Comparison of ENCODE assay signal across 8 cellular contexts in genomic region chr11:47426062-47426956, GRCh38. TPM values are rescaled to one million over a fixed set of nuclear protein-coding genes. Genes with fewer than 3 reads are reported as not detected.
DNase-seq lines count a peak whose midpoint lies in the region; ATAC-seq, FAIRE-seq and TF ChIP-seq lines count a peak whose summit lies in the region.

PSMC3 (minus strand) TSS chr11:47426439; CDS start chr11:47426279, 160 bp downstream.

- peak within 1 kb of the TSS; percentile 95 to 96 for H3K27ac ChIP-seq in kidney (ENCODE audit: low read depth in 2 of 2, low read length in 2 of 2)

- peak within 1 kb of the TSS; percentile 92 to 94 for H3K9ac ChIP-seq in kidney (ENCODE audit: low read length in 2 of 2)

- peak; percentile 87 for TF ChIP-seq POLR2A in GM19099 (IDR thresholded peaks at IDR 0.05; ENCODE audit: extremely low read depth, insufficient read length, low read depth)

- H3K9me3 ChIP-seq in kidney (ENCODE audit: control insufficient read depth in 1 of 2, low read length in 2 of 2), result no peaks in the 10 kb centered on the region

- FAIRE-seq in kidney (lab: Jason Lieb, UNC), result peak; percentile 78

- peak; percentile 96 for DNase-seq in AG20443 (ENCODE audit: low spot score)
- DNase-seq in NCI-H510A (lab: John Stamatoyannopoulos, UW), result peak; percentile 80
- DNase-seq in activated CD4-positive, alpha-beta T cell treated with anti-CD3 and anti-CD28 coated beads for 1 hour, result peak; percentile 97
- DNase-seq in cerebellum (ENCODE audit: low spot score), result peak; percentile 97
- peak; percentile 99 for DNase-seq in kidney
- DNase-seq in stimulated activated CD4-positive, alpha-beta T cell treated with anti-CD3 and anti-CD28 coated beads, Interleukin-15, amount 100 ng/mL, for 24 hours, result peak; percentile 100

- intact Hi-C loops in kidney (cut with DNase I), result no loop called here

- no peak for TF ChIP-seq CTCF in kidney (IDR thresholded peaks at IDR 0.05; ENCODE audit: borderline replicate concordance, extremely low read depth, insufficient read depth)

- peak within 1 kb of the TSS; percentile 83 to 94 for H3K4me3 ChIP-seq in kidney (ENCODE audit: low read length in 2 of 2)

- ATAC-seq in HG03432 (IDR thresholded peaks at IDR 0.05; ENCODE audit: unreplicated experiment), result peak; percentile 91

- peaks cover 6 to 8% of the 10 kb centered on the region in 2 donors for H3K4me1 ChIP-seq in kidney (ENCODE audit: control insufficient read depth in 1 of 2, insufficient read depth in 1 of 2, low read depth in 1 of 2, low read length in 2 of 2)

- H3K36me3 ChIP-seq in kidney (ENCODE audit: control insufficient read depth in 1 of 2, insufficient read depth in 2 of 2, low read length in 2 of 2), result peaks cover 15 to 19% of the 10 kb centered on the region in 2 donors

RNA-seq across cellular contexts. Expression of gene PSMC3, which starts in this region (rescaled TPM):
- total RNA-seq in cerebellum (55.3 TPM), kidney (103 TPM)
- polyA plus RNA-seq in kidney (ENCODE audit: insufficient read depth, low read depth, low replicate concordance), result 171 TPM

Comparison
In these comparisons a context has a peak if more than half of its experiments do, and no peak if none do; other contexts are left out.
1. Peak in every context shown above with its lines: DNase-seq, ATAC-seq, H3K4me3 ChIP-seq and H3K27ac ChIP-seq.